13 cellular contexts compared by ENCODE assay signal in the genomic region with DNA sequence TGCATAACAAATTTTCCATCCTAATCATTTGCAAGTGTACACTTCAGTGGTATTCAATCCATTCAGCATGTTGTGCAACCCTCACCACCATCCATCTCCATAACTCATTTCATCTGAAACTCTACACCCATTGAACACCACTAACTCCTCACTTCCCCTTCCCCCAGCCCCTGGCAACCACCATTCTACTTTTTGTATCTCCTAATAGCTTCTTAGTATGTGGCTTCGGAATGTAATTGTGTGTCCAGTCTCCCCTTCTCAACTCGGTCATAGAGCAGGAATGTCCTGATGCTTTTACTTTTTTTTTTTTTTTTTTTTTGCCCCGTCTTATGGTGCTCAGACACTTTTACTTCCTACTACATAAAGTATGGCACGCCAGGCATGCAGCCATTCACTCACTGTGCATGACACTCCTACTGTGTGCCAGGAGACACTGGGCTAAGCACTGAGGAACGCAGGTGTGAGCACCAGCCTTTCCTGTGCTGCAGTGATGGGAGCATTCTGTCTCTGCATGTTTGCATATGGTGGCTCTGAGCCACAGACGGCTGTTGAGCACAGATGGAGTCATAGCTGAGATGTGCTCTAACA. TPM values are rescaled to one million over a fixed set of nuclear protein-coding genes. Genes with fewer than 3 reads are reported as not detected.
DNase-seq lines count a peak whose midpoint lies in the region; TF ChIP-seq lines count a peak whose summit lies in the region.
"Had no signal": no experiment of that assay in that cellular context is flagged by ENCODE, and none has a peak within 500 bp of the region (broad histone marks: within the 10 kb centered on the region; RNA-seq: fewer than 3 reads in every experiment).

No MANE protein-coding gene starts in this region.

- peak; percentile 87 for DNase-seq in AG09319 (ENCODE audit: extremely low read depth, low read depth)
- DNase-seq in HK-2 (ENCODE audit: unreplicated experiment): peak; percentile 24
- DNase-seq in fibroblast of villous mesenchyme (ENCODE audit: low read depth): peak; percentile 52
- no peak for DNase-seq in T-helper 2 cell
- DNase-seq in NCI-H1092 (lab: John Stamatoyannopoulos, UW): no peak
- no peak for DNase-seq in 8988T
- no peak for DNase-seq in globus pallidus (ENCODE audit: low spot score)
- DNase-seq: activated CD4-positive, alpha-beta T cell treated with anti-CD3 and anti-CD28 coated beads, Interleukin-2, amount 50 U/mL, for 48 hours; Caco-2; KG1; naive thymus-derived CD4-positive, alpha-beta T cell had no signal

- 0 out of 2 replicates have a peak, but pooled peaks have one; percentile 28 for TF ChIP-seq POLR2A in Raji (IDR thresholded peaks at IDR 0.05; ENCODE audit: insufficient read depth, low read depth, low read length)

- no peak overlapping the region for H3K4me3 ChIP-seq in fibroblast of villous mesenchyme (ENCODE audit: low read depth, low read length)
- H3K4me3 ChIP-seq: thoracic aorta had no signal

- TF ChIP-seq CTCF in AG09319 (IDR thresholded peaks at IDR 0.05; ENCODE audit: low read depth, low read length) (no peak), fibroblast of villous mesenchyme (IDR thresholded peaks at IDR 0.05; ENCODE audit: insufficient read depth, low read depth, low read length) (no peak)

RNA-seq across cellular contexts. Expression of gene HCK, which starts 15.3 kb away (rescaled TPM):
- not detected in 2 replicates for total RNA-seq in fibroblast of villous mesenchyme
- total RNA-seq: Caco-2 had no signal

RNA-seq across cellular contexts. Expression of gene TM9SF4, which starts 42.2 kb away (rescaled TPM):
- total RNA-seq in fibroblast of villous mesenchyme: 43.5 and 58.7 TPM in 2 replicates

RNA-seq across cellular contexts. Expression of gene CCM2L, which starts 57.1 kb away (rescaled TPM):
- total RNA-seq in fibroblast of villous mesenchyme: under 0.01 TPM in 1 of 2 replicates, not detected in the other
- total RNA-seq: naive thymus-derived CD4-positive, alpha-beta T cell had no signal

Comparison
In these comparisons a context has a peak if more than half of its experiments do, and no peak if none do; other contexts are left out.
1. DNase-seq: peak in AG09319 (single experiment), HK-2 (single experiment) and fibroblast of villous mesenchyme (single experiment); none in T-helper 2 cell (0 of 5), NCI-H1092 (single experiment), 8988T (single experiment) and globus pallidus (single experiment).